Comparison of ENCODE assay signal across 1 cellular context in the genomic region with DNA sequence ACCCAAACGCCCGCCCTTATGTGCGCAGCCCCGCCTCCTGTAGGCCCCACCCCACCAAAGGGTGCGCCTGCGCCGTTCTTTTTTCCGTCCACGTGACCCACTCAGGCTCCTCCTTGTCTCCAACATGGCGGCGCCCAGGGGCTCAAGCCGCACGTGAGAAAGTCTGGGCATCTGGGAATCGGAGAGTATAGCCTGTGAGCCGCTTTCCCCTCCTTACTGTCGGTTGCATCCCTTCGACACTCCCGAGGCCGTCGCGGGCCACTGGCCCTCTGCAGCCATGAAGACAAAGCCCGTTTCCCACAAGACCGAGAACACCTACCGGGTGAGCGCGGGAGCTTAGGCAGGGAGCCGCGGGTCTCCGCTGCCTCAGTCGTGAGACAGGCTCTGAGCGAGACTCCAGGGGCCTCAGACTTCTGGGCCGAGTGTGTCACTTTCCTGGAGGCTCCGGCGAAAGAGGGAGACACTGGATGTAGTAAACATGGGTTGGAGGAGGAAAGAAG.
TF ChIP-seq lines count a peak whose summit lies in the region.

TSS of gene UTP20 (plus strand) at position 100 of the 500 bp plus-strand sequence. CDS start at position 278, 178 bp downstream.

TF ChIP-seq in HEK293, 187 proteins besides CTCF, POLR2A, EP300 and RAD21 (continued from another document):
- TF ChIP-seq, protein P1, sequence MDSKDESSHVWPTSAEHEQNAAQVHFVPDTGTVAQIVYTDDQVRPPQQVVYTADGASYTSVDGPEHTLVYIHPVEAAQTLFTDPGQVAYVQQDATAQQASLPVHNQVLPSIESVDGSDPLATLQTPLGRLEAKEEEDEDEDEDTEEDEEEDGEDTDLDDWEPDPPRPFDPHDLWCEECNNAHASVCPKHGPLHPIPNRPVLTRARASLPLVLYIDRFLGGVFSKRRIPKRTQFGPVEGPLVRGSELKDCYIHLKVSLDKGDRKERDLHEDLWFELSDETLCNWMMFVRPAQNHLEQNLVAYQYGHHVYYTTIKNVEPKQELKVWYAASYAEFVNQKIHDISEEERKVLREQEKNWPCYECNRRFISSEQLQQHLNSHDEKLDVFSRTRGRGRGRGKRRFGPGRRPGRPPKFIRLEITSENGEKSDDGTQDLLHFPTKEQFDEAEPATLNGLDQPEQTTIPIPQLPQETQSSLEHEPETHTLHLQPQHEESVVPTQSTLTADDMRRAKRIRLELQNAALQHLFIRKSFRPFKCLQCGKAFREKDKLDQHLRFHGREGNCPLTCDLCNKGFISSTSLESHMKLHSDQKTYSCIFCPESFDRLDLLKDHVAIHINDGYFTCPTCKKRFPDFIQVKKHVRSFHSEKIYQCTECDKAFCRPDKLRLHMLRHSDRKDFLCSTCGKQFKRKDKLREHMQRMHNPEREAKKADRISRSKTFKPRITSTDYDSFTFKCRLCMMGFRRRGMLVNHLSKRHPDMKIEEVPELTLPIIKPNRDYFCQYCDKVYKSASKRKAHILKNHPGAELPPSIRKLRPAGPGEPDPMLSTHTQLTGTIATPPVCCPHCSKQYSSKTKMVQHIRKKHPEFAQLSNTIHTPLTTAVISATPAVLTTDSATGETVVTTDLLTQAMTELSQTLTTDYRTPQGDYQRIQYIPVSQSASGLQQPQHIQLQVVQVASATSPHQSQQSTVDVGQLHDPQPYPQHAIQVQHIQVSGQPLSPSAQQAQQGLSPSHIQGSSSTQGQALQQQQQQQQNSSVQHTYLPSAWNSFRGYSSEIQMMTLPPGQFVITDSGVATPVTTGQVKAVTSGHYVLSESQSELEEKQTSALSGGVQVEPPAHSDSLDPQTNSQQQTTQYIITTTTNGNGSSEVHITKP (tag by site-specific recombination; IDR thresholded peaks at IDR 0.05), result no peak
- TF ChIP-seq ZNF24 (tag by site-specific recombination; IDR thresholded peaks at IDR 0.05) (peak; percentile 71; the same call in 1 of the 2 replicates), KLF9 (tag by site-specific recombination; IDR thresholded peaks at IDR 0.05; ENCODE audit: low read depth) (peak; percentile 60), ZNF561 (tag by site-specific recombination; IDR thresholded peaks at IDR 0.05; ENCODE audit: borderline replicate concordance) (no peak), YY1 (tag by site-specific recombination; IDR thresholded peaks at IDR 0.05) (peak; percentile 95), ZNF2 (tag by site-specific recombination; IDR thresholded peaks at IDR 0.05) (0 out of 2 replicates have a peak, but pooled peaks have one; percentile 38), ZNF394 (tag by site-specific recombination; IDR thresholded peaks at IDR 0.05; ENCODE audit: borderline replicate concordance) (peak; percentile 25; the same call in 1 of the 2 replicates)
